12 cellular contexts compared by ENCODE assay signal in genomic region chr17:42181851-42182207, GRCh38. TPM values are rescaled to one million over a fixed set of nuclear protein-coding genes. Genes with fewer than 3 reads are reported as not detected.
DNase-seq lines count a peak whose midpoint lies in the region; ATAC-seq lines count a peak whose summit lies in the region.
"Had no signal": no experiment of that assay in that cellular context is flagged by ENCODE, and none has a peak within 500 bp of the region (broad histone marks: within the 10 kb centered on the region; RNA-seq: fewer than 3 reads in every experiment).

No MANE protein-coding gene starts in this region.

- DNase-seq in activated naive CD4-positive, alpha-beta T cell treated with anti-CD3 and anti-CD28 coated beads, Interleukin-2, amount 10 ng/mL, durations not matched to agents 7 days and 5 days, result no peak
- no peak for DNase-seq in activated naive CD4-positive, alpha-beta T cell treated with Interleukin-2 at 50 U/mL for 16 hours
- DNase-seq in activated T-helper 1 cell treated with anti-CD3 and anti-CD28 coated beads, Interleukin-12 subunit alpha, Interleukin-12 subunit beta, Interleukin-2, Interleukin-4 antibody, amounts not matched to agents 30 ng/mL and 10 ng/mL and 1 ng/mL, durations not matched to agents 14 hours and 24 hours and 36 hours (ENCODE audit: low spot score), result no peak
- no peak for DNase-seq in stimulated activated effector memory CD8-positive, alpha-beta T cell treated with anti-CD3 and anti-CD28 coated beads, Interleukin-12 subunit alpha, Interleukin-12 subunit beta, amount 100 ng/mL, for 72 hours (ENCODE audit: low spot score in 2 of 2)

- peaks cover 61% of the 10 kb centered on the region for H3K4me1 Mint-ChIP-seq in activated naive CD4-positive, alpha-beta T cell treated with anti-CD3 and anti-CD28 coated beads, Interleukin-2, amount 10 ng/mL, durations not matched to agents 7 days and 5 days
- peaks cover 53% of the 10 kb centered on the region for H3K4me1 Mint-ChIP-seq in activated T-helper 1 cell treated with anti-CD3 and anti-CD28 coated beads, Interleukin-12 subunit alpha, Interleukin-12 subunit beta, Interleukin-2, Interleukin-4 antibody, amounts not matched to agents 30 ng/mL and 10 ng/mL and 1 ng/mL, durations not matched to agents 14 hours and 24 hours and 36 hours (ENCODE audit: low read depth)
- H3K4me1 Mint-ChIP-seq in stimulated activated effector memory CD8-positive, alpha-beta T cell treated with anti-CD3 and anti-CD28 coated beads, Interleukin-12 subunit alpha, Interleukin-12 subunit beta, amount 100 ng/mL, for 72 hours, result peaks cover 63% of the 10 kb centered on the region

- H3K27ac Mint-ChIP-seq in activated naive CD4-positive, alpha-beta T cell treated with anti-CD3 and anti-CD28 coated beads, Interleukin-2, amount 10 ng/mL, durations not matched to agents 7 days and 5 days, result peak overlapping the region; percentile 5
- H3K27ac Mint-ChIP-seq in activated T-helper 1 cell treated with anti-CD3 and anti-CD28 coated beads, Interleukin-12 subunit alpha, Interleukin-12 subunit beta, Interleukin-2, Interleukin-4 antibody, amounts not matched to agents 30 ng/mL and 10 ng/mL and 1 ng/mL, durations not matched to agents 14 hours and 24 hours and 36 hours, result no peak overlapping the region
- no peak overlapping the region for H3K27ac Mint-ChIP-seq in stimulated activated effector memory CD8-positive, alpha-beta T cell treated with anti-CD3 and anti-CD28 coated beads, Interleukin-12 subunit alpha, Interleukin-12 subunit beta, amount 100 ng/mL, for 72 hours

- no peaks in the 10 kb centered on the region for H3K36me3 Mint-ChIP-seq in activated naive CD4-positive, alpha-beta T cell treated with anti-CD3 and anti-CD28 coated beads, Interleukin-2, amount 10 ng/mL, durations not matched to agents 7 days and 5 days
- H3K36me3 Mint-ChIP-seq in activated T-helper 1 cell treated with anti-CD3 and anti-CD28 coated beads, Interleukin-12 subunit alpha, Interleukin-12 subunit beta, Interleukin-2, Interleukin-4 antibody, amounts not matched to agents 30 ng/mL and 10 ng/mL and 1 ng/mL, durations not matched to agents 14 hours and 24 hours and 36 hours (ENCODE audit: low read depth), result peaks cover 7% of the 10 kb centered on the region
- H3K36me3 Mint-ChIP-seq in stimulated activated effector memory CD8-positive, alpha-beta T cell treated with anti-CD3 and anti-CD28 coated beads, Interleukin-12 subunit alpha, Interleukin-12 subunit beta, amount 100 ng/mL, for 72 hours, result no peaks in the 10 kb centered on the region

- H3K27me3 Mint-ChIP-seq in activated naive CD4-positive, alpha-beta T cell treated with anti-CD3 and anti-CD28 coated beads, Interleukin-2, amount 10 ng/mL, durations not matched to agents 7 days and 5 days, result peaks cover 83% of the 10 kb centered on the region
- peaks cover 15% of the 10 kb centered on the region for H3K27me3 Mint-ChIP-seq in activated T-helper 1 cell treated with anti-CD3 and anti-CD28 coated beads, Interleukin-12 subunit alpha, Interleukin-12 subunit beta, Interleukin-2, Interleukin-4 antibody, amounts not matched to agents 30 ng/mL and 10 ng/mL and 1 ng/mL, durations not matched to agents 14 hours and 24 hours and 36 hours (ENCODE audit: insufficient read depth)

- H3K9me3 Mint-ChIP-seq in activated naive CD4-positive, alpha-beta T cell treated with anti-CD3 and anti-CD28 coated beads, Interleukin-2, amount 10 ng/mL, durations not matched to agents 7 days and 5 days, result no peaks in the 10 kb centered on the region
- no peaks in the 10 kb centered on the region for H3K9me3 Mint-ChIP-seq in activated T-helper 1 cell treated with anti-CD3 and anti-CD28 coated beads, Interleukin-12 subunit alpha, Interleukin-12 subunit beta, Interleukin-2, Interleukin-4 antibody, amounts not matched to agents 30 ng/mL and 10 ng/mL and 1 ng/mL, durations not matched to agents 14 hours and 24 hours and 36 hours
- no peaks in the 10 kb centered on the region for H3K9me3 Mint-ChIP-seq in stimulated activated effector memory CD8-positive, alpha-beta T cell treated with anti-CD3 and anti-CD28 coated beads, Interleukin-12 subunit alpha, Interleukin-12 subunit beta, amount 100 ng/mL, for 72 hours
- H3K9me3 Mint-ChIP-seq: neural crest cell had no signal

- no peak for ATAC-seq in stimulated activated effector memory CD8-positive, alpha-beta T cell treated with anti-CD3 and anti-CD28 coated beads, Interleukin-12 subunit alpha, Interleukin-12 subunit beta, amount 100 ng/mL, for 72 hours
- no peak for ATAC-seq in GM18867 (IDR thresholded peaks at IDR 0.05; ENCODE audit: unreplicated experiment)
- no peak for ATAC-seq in GM21526 (IDR thresholded peaks at IDR 0.05; ENCODE audit: low FRiP score, unreplicated experiment)

- CTCF ChIA-PET in activated naive CD4-positive, alpha-beta T cell treated with anti-CD3 and anti-CD28 coated beads, Interleukin-2, amount 10 ng/mL, durations not matched to agents 7 days and 5 days (lab: Charles Lee), result interaction anchor here (0.6 to 3.1 kb wide), 22 partner anchors 8 to 348 kb away, joined by 3 to 28 read pairs (median 3); partner anchors contain the start of genes CNP, GHDC, KAT2A and NKIRAS2

- intact Hi-C loops in activated T-helper 1 cell treated with anti-CD3 and anti-CD28 coated beads, Interleukin-12 subunit alpha, Interleukin-12 subunit beta, Interleukin-2, Interleukin-4 antibody, amounts not matched to agents 30 ng/mL and 10 ng/mL and 1 ng/mL, durations not matched to agents 14 hours and 24 hours and 36 hours (cut with micrococcal nuclease), result loop anchor here (1.0 to 5.0 kb wide), 9 partner anchors 12 to 275 kb away; partner anchors contain the start of genes ATP6V0A1, DNAJC7, GHDC and KAT2A

- peak overlapping the region; percentile 52 for H3K4me3 Mint-ChIP-seq in activated naive CD4-positive, alpha-beta T cell treated with anti-CD3 and anti-CD28 coated beads, Interleukin-2, amount 10 ng/mL, durations not matched to agents 7 days and 5 days
- peak overlapping the region; percentile 74 for H3K4me3 Mint-ChIP-seq in activated T-helper 1 cell treated with anti-CD3 and anti-CD28 coated beads, Interleukin-12 subunit alpha, Interleukin-12 subunit beta, Interleukin-2, Interleukin-4 antibody, amounts not matched to agents 30 ng/mL and 10 ng/mL and 1 ng/mL, durations not matched to agents 14 hours and 24 hours and 36 hours
- H3K4me3 Mint-ChIP-seq in stimulated activated effector memory CD8-positive, alpha-beta T cell treated with anti-CD3 and anti-CD28 coated beads, Interleukin-12 subunit alpha, Interleukin-12 subunit beta, amount 100 ng/mL, for 72 hours, result peak overlapping the region; percentile 86
- H3K4me3 Mint-ChIP-seq: neural crest cell had no signal

RNA-seq across cellular contexts. Expression of gene KCNH4, which starts 0.9 kb away (rescaled TPM):
- total RNA-seq in activated T-helper 1 cell treated with anti-CD3 and anti-CD28 coated beads, Interleukin-12 subunit alpha, Interleukin-12 subunit beta, Interleukin-2, Interleukin-4 antibody, amounts not matched to agents 30 ng/mL and 10 ng/mL and 1 ng/mL, durations not matched to agents 14 hours and 24 hours and 36 hours, result 1.7 and 1.9 TPM in 2 replicates
- total RNA-seq: ascending aorta, lower leg skin, MCF 10A had no signal

RNA-seq across cellular contexts. Expression of gene HCRT, which starts 3.4 kb away (rescaled TPM):
- not detected in 2 replicates for total RNA-seq in activated T-helper 1 cell treated with anti-CD3 and anti-CD28 coated beads, Interleukin-12 subunit alpha, Interleukin-12 subunit beta, Interleukin-2, Interleukin-4 antibody, amounts not matched to agents 30 ng/mL and 10 ng/mL and 1 ng/mL, durations not matched to agents 14 hours and 24 hours and 36 hours
- total RNA-seq: ascending aorta, dermis blood vessel endothelial cell, lower leg skin, MCF 10A, right atrium auricular region had no signal

RNA-seq across cellular contexts. Expression of gene GHDC, which starts 12.5 kb away (rescaled TPM):
- total RNA-seq in activated T-helper 1 cell treated with anti-CD3 and anti-CD28 coated beads, Interleukin-12 subunit alpha, Interleukin-12 subunit beta, Interleukin-2, Interleukin-4 antibody, amounts not matched to agents 30 ng/mL and 10 ng/mL and 1 ng/mL, durations not matched to agents 14 hours and 24 hours and 36 hours, result 15.2 and 15.5 TPM in 2 replicates

RNA-seq across cellular contexts. Expression of gene RAB5C, which starts 27.0 kb away (rescaled TPM):
- total RNA-seq in activated T-helper 1 cell treated with anti-CD3 and anti-CD28 coated beads, Interleukin-12 subunit alpha, Interleukin-12 subunit beta, Interleukin-2, Interleukin-4 antibody, amounts not matched to agents 30 ng/mL and 10 ng/mL and 1 ng/mL, durations not matched to agents 14 hours and 24 hours and 36 hours, result 73.3 and 80.0 TPM in 2 replicates

RNA-seq across cellular contexts. Expression of gene HSPB9, which starts 59.2 kb away (rescaled TPM):
- total RNA-seq in activated T-helper 1 cell treated with anti-CD3 and anti-CD28 coated beads, Interleukin-12 subunit alpha, Interleukin-12 subunit beta, Interleukin-2, Interleukin-4 antibody, amounts not matched to agents 30 ng/mL and 10 ng/mL and 1 ng/mL, durations not matched to agents 14 hours and 24 hours and 36 hours, result 0.10 TPM in 1 of 2 replicates, not detected in the other
- total RNA-seq: ascending aorta, MCF 10A, right atrium auricular region had no signal
